8 cellular contexts compared by ENCODE assay signal in the genomic region with DNA sequence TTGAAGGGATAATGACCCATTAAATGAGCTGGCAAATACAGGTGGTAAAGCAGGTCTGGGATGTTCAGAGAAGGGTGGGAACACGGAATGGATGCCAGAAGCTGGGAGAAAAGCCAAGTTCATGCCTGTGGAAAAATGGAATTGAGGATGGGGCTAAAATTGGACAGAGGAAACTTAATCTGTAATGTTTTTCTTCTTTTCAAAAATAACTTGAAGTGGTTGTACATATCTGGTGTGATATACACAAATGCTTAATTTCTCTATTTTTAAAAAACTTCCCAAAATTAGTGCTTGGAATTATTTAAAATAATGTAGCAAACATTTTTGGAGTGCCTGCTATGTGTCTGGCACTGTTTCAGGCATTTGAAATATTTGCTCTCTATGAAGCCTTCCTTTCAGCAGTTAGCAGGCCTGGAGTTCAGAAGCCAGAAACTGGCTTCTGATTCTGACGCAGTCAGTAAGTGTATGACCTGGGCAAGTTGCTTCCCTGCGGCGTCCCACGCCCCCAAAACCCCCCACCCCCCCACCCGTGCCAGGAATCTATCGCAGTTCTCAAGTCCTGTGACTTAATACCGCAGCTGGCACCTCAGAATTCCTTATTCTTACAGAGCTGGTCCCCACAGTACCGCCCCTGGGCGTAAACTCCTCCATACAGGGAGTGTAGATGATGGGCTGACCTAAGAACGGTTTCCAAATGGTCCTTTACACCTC. TPM values are rescaled to one million over a fixed set of nuclear protein-coding genes. Genes with fewer than 3 reads are reported as not detected.
A peak's percentile ranks its signal among the peaks of the same experiment; 100 is the strongest.
DNase-seq lines count a peak whose midpoint lies in the region; ATAC-seq, FAIRE-seq and TF ChIP-seq lines count a peak whose summit lies in the region.

No MANE protein-coding gene starts in this region.

- no peaks in the 10 kb centered on the region for H3K9me3 ChIP-seq in stomach smooth muscle (ENCODE audit: control insufficient read depth in 2 of 2, low read length in 2 of 2)

- peak overlapping the region; percentile 99 for H3K4me3 Mint-ChIP-seq in activated naive CD4-positive, alpha-beta T cell treated with anti-CD3 and anti-CD28 coated beads, Interleukin-2, amount 50 U/mL, for 24 hours
- peak overlapping the region; percentile 97 for H3K4me3 Mint-ChIP-seq in activated naive CD8-positive, alpha-beta T cell

- H3K27me3 ChIP-seq in stomach smooth muscle (ENCODE audit: control insufficient read depth in 1 of 2, insufficient read depth in 2 of 2, low read length in 2 of 2): no peaks in the 10 kb centered on the region

- H3K4me1 Mint-ChIP-seq in activated naive CD4-positive, alpha-beta T cell treated with anti-CD3 and anti-CD28 coated beads, Interleukin-2, amount 50 U/mL, for 24 hours: peaks cover 45% of the 10 kb centered on the region
- peaks cover 38% of the 10 kb centered on the region for H3K4me1 Mint-ChIP-seq in activated naive CD8-positive, alpha-beta T cell (ENCODE audit: low read depth)

- peaks cover 5 to 8% of the 10 kb centered on the region in 2 donors for H3K36me3 ChIP-seq in stomach smooth muscle (ENCODE audit: control insufficient read depth in 2 of 2, insufficient read depth in 2 of 2, low read length in 2 of 2)

- DNase-seq in activated naive CD4-positive, alpha-beta T cell treated with Interleukin-2 at 50 U/mL for 16 hours: no peak
- DNase-seq in iPS-NIHi11 (ENCODE audit: low spot score) (peak; percentile 21), Kasumi-1 (lab: John Stamatoyannopoulos, UW) (no peak), GM12891 (ENCODE audit: insufficient read length, low spot score) (no peak)

- no peak for ATAC-seq in HG02798 (IDR thresholded peaks at IDR 0.05; ENCODE audit: poor library complexity, unreplicated experiment)

- peak overlapping the region; percentile 76 to 93 for H3K9ac ChIP-seq in stomach smooth muscle (ENCODE audit: low read length in 2 of 2)

- peak overlapping the region; percentile 96 for H3K27ac Mint-ChIP-seq in activated naive CD4-positive, alpha-beta T cell treated with anti-CD3 and anti-CD28 coated beads, Interleukin-2, amount 50 U/mL, for 24 hours
- H3K27ac Mint-ChIP-seq in activated naive CD8-positive, alpha-beta T cell: peak overlapping the region; percentile 96

- peak overlapping the region; percentile 96 to 98 for H3K4me3 ChIP-seq in stomach smooth muscle (ENCODE audit: low read length in 2 of 2)

- H3K27me3 Mint-ChIP-seq in activated naive CD4-positive, alpha-beta T cell treated with anti-CD3 and anti-CD28 coated beads, Interleukin-2, amount 50 U/mL, for 24 hours: no peaks in the 10 kb centered on the region
- H3K27me3 Mint-ChIP-seq in activated naive CD8-positive, alpha-beta T cell: peaks cover 2% of the 10 kb centered on the region

- FAIRE-seq in GM12891 (lab: Jason Lieb, UNC): no peak

- H3K27ac ChIP-seq in stomach smooth muscle (ENCODE audit: low read length): peak overlapping the region; percentile 69

- no peaks in the 10 kb centered on the region for H3K9me3 Mint-ChIP-seq in activated naive CD4-positive, alpha-beta T cell treated with anti-CD3 and anti-CD28 coated beads, Interleukin-2, amount 50 U/mL, for 24 hours
- no peaks in the 10 kb centered on the region for H3K9me3 Mint-ChIP-seq in activated naive CD8-positive, alpha-beta T cell (ENCODE audit: low read depth)

- peaks cover 6% of the 10 kb centered on the region for H3K4me1 ChIP-seq in stomach smooth muscle (ENCODE audit: control insufficient read depth, insufficient read depth, low read length)

- TF ChIP-seq POLR2A in GM12891 (IDR thresholded peaks at IDR 0.05; ENCODE audit: low read depth, low read length): no peak

- H3K36me3 Mint-ChIP-seq in activated naive CD4-positive, alpha-beta T cell treated with anti-CD3 and anti-CD28 coated beads, Interleukin-2, amount 50 U/mL, for 24 hours: peaks cover 6% of the 10 kb centered on the region
- peaks cover 13% of the 10 kb centered on the region for H3K36me3 Mint-ChIP-seq in activated naive CD8-positive, alpha-beta T cell

TF ChIP-seq in GM12891, 5 proteins besides CTCF, POLR2A, EP300 and RAD21:
- TF ChIP-seq POU2F2 (IDR thresholded peaks at IDR 0.05; ENCODE audit: low read depth, low read length) (no peak), SPI1 (IDR thresholded peaks at IDR 0.05; ENCODE audit: low read depth, low read length) (no peak), POLR2AphosphoS5 (IDR thresholded peaks at IDR 0.05; ENCODE audit: low read depth, low read length) (no peak), TAF1 (IDR thresholded peaks at IDR 0.05; ENCODE audit: low read depth, low read length) (no peak), PAX5 (IDR thresholded peaks at IDR 0.05; ENCODE audit: insufficient read depth, low read length, severe bottlenecking) (no peak)

RNA-seq across cellular contexts. Expression of a gene that starts 0.8 kb away (rescaled TPM):
- polyA plus RNA-seq in GM12891 (2012; ENCODE audit: low read depth, missing spikeins): 61.7 TPM

RNA-seq across cellular contexts. Expression of a gene that starts 51.7 kb away (rescaled TPM):
- polyA plus RNA-seq in GM12891 (2012; ENCODE audit: low read depth, missing spikeins): 7.6 TPM
